ENCODE assay signal across 15 cellular contexts in the genomic region with DNA sequence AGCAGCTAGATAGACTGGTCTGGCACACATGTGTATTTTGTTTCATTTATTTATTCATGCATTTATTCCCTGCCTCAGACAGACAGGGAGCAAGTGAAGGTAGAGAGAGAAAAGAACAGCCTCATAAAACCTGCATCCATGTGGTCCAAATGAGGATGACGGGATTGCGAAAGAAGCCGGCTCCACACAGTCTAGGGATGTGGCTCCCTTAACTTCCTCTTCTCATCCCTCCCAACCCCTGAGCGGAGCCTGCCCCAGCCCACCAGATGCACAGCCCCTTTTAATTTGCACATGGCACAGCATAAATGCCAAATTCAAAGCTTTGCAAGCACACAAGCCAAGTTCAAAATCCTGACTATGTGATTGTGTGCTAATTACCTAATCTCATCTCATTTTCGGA.
A peak's percentile ranks its signal among the peaks of the same experiment; 100 is the strongest.
DNase-seq lines count a peak whose midpoint lies in the region; ATAC-seq and TF ChIP-seq lines count a peak whose summit lies in the region.
"Had no signal": no experiment of that assay in that cellular context is flagged by ENCODE, and none has a peak within 500 bp of the region (broad histone marks: within the 10 kb centered on the region; RNA-seq: fewer than 3 reads in every experiment).

No MANE protein-coding gene starts in this region.

- no peak overlapping the region for H3K9ac ChIP-seq in trophoblast cell (ENCODE audit: low read length)
- H3K9ac ChIP-seq: neural progenitor cell had no signal

- no peak for DNase-seq in activated CD4-positive, alpha-beta T cell treated with anti-CD3 and anti-CD28 coated beads, Interleukin-2, amount 10 ng/mL, durations not matched to agents 24 days and 14 days
- DNase-seq in activated CD4-positive, alpha-beta T cell treated with anti-CD3 and anti-CD28 coated beads, Interleukin-2, amount 50 U/mL, for 4 hours: no peak
- DNase-seq in SKM-1 treated with dmso at 0.1 percent for 144 hours (lab: John Stamatoyannopoulos, UW; ENCODE audit: unreplicated experiment): peak; percentile 12
- no peak for DNase-seq in trophoblast cell
- DNase-seq in activated CD4-positive, CD25-positive, alpha-beta regulatory T cell (lab: John Stamatoyannopoulos, UW): no peak
- DNase-seq: activated T-cell treated with anti-CD3 and anti-CD28 coated beads, Interleukin-2, amount 50 U/mL, for 72 hours; amygdala; H7; NCI-H446; right cardiac atrium had no signal

- no peaks in the 10 kb centered on the region for H3K79me2 ChIP-seq in trophoblast cell (ENCODE audit: control insufficient read depth, insufficient read depth, low read length, poor library complexity)

- peaks cover 14% of the 10 kb centered on the region for H3K36me3 Mint-ChIP-seq in activated CD4-positive, alpha-beta T cell treated with anti-CD3 and anti-CD28 coated beads, Interleukin-2, amount 10 ng/mL, durations not matched to agents 24 days and 14 days (ENCODE audit: low read depth)
- H3K36me3 Mint-ChIP-seq: neural progenitor cell had no signal

- H4K8ac ChIP-seq in trophoblast cell (ENCODE audit: low read depth, low read length): no peak overlapping the region

- no peak for TF ChIP-seq POLR2A in GM18505 (IDR thresholded peaks at IDR 0.05; ENCODE audit: borderline replicate concordance, extremely low read depth, insufficient read depth, insufficient read length)

- no peak overlapping the region for H3K23ac ChIP-seq in trophoblast cell (ENCODE audit: low read length)

- intact Hi-C loops in activated CD4-positive, alpha-beta T cell treated with anti-CD3 and anti-CD28 coated beads, Interleukin-2, amount 10 ng/mL, durations not matched to agents 24 days and 14 days (cut with micrococcal nuclease): loop anchor here (10.0 kb wide), 2 partner anchors 222 to 528 kb away; no protein-coding TSS in a partner anchor

- no peak overlapping the region for H3K4ac ChIP-seq in trophoblast cell (ENCODE audit: low read depth, low read length)

- H2BK12ac ChIP-seq in trophoblast cell (ENCODE audit: low read length): peak overlapping the region; percentile 81

- POLR2A ChIA-PET in HEK293 (lab: Yijun Ruan, JAX): no interaction called here

- peak overlapping the region; percentile 78 for H4K91ac ChIP-seq in trophoblast cell (ENCODE audit: low read depth, low read length)

- ATAC-seq in GM18505 (IDR thresholded peaks at IDR 0.05; ENCODE audit: unreplicated experiment): no peak
- ATAC-seq in GM21515 (IDR thresholded peaks at IDR 0.05; ENCODE audit: unreplicated experiment): no peak
- ATAC-seq: right cardiac atrium had no signal

- H3K9me3 ChIP-seq in HEK293 (ENCODE audit: control insufficient read depth, insufficient read depth, low read depth, low read length): no peaks in the 10 kb centered on the region
- no peaks in the 10 kb centered on the region for H3K9me3 ChIP-seq in trophoblast cell (ENCODE audit: insufficient read depth, low read depth, low read length)
- H3K9me3 ChIP-seq: suprapubic skin had no signal

- no peak overlapping the region for H3K4me3 Mint-ChIP-seq in activated CD4-positive, alpha-beta T cell treated with anti-CD3 and anti-CD28 coated beads, Interleukin-2, amount 10 ng/mL, durations not matched to agents 24 days and 14 days
- H3K4me3 Mint-ChIP-seq: activated T-cell treated with anti-CD3 and anti-CD28 coated beads, Interleukin-2, amount 50 U/mL, for 72 hours; neural progenitor cell had no signal

- peak overlapping the region; percentile 75 for H2BK120ac ChIP-seq in trophoblast cell (ENCODE audit: insufficient read depth, low read length, poor library complexity)

- H3K9me3 Mint-ChIP-seq in activated CD4-positive, alpha-beta T cell treated with anti-CD3 and anti-CD28 coated beads, Interleukin-2, amount 10 ng/mL, durations not matched to agents 24 days and 14 days: peaks cover 29% of the 10 kb centered on the region
- H3K9me3 Mint-ChIP-seq: neural progenitor cell had no signal

- peak overlapping the region; percentile 11 for H3K27ac Mint-ChIP-seq in activated CD4-positive, alpha-beta T cell treated with anti-CD3 and anti-CD28 coated beads, Interleukin-2, amount 10 ng/mL, durations not matched to agents 24 days and 14 days
- H3K27ac Mint-ChIP-seq: neural progenitor cell had no signal

- H2AFZ ChIP-seq in trophoblast cell (ENCODE audit: insufficient read depth, low read length, poor library complexity): no peak overlapping the region
- H2AFZ ChIP-seq: neural progenitor cell had no signal

- H3K4me2 ChIP-seq in trophoblast cell (ENCODE audit: low read length): no peak overlapping the region
- H3K4me2 ChIP-seq: neural progenitor cell had no signal

- CTCF ChIA-PET in HEK293 (lab: Yijun Ruan, JAX): no interaction called here

- H3K27ac ChIP-seq in HEK293 (ENCODE audit: extremely low read depth, low read depth, low read length): no peak overlapping the region
- H3K27ac ChIP-seq in trophoblast cell (ENCODE audit: low read depth, low read length): peak overlapping the region; percentile 29
- H3K27ac ChIP-seq: neural progenitor cell, suprapubic skin had no signal

- H3K18ac ChIP-seq in trophoblast cell (ENCODE audit: low read length): no peak overlapping the region

- H3K4me1 Mint-ChIP-seq in activated CD4-positive, alpha-beta T cell treated with anti-CD3 and anti-CD28 coated beads, Interleukin-2, amount 10 ng/mL, durations not matched to agents 24 days and 14 days: peaks cover 56% of the 10 kb centered on the region

- H3K4me1 ChIP-seq in HEK293 (ENCODE audit: control insufficient read depth, insufficient read depth, low read length): no peaks in the 10 kb centered on the region
- peaks cover 19 to 20% of the 10 kb centered on the region in 2 experiments for H3K4me1 ChIP-seq in trophoblast cell (ENCODE audit: control insufficient read depth in 1 of 2, insufficient read depth in 2 of 2, low read length in 2 of 2)
- H3K4me1 ChIP-seq: suprapubic skin had no signal

- H4K12ac ChIP-seq in trophoblast cell (ENCODE audit: low read depth, low read length): no peak overlapping the region

- H2AK5ac ChIP-seq in trophoblast cell (ENCODE audit: low read length): no peak overlapping the region

- whole genome bisulfite sequencing in trophoblast cell (ENCODE audit: extremely low coverage, insufficient coverage, insufficient read length): no CpG with 5 or more reads among the region's 5 CpGs

- no peak overlapping the region for H3K4me3 ChIP-seq in HEK293 (ENCODE audit: low read depth, low read length)
- H3K4me3 ChIP-seq in trophoblast cell (ENCODE audit: low read depth, low read length): no peak overlapping the region
- H3K4me3 ChIP-seq: neural progenitor cell, suprapubic skin had no signal

- TF ChIP-seq CTCF in HEK293 (tag by site-specific recombination; IDR thresholded peaks at IDR 0.05): no peak

- peak overlapping the region; percentile 37 for H2BK5ac ChIP-seq in trophoblast cell (ENCODE audit: low read depth, low read length, poor library complexity)

- no peaks in the 10 kb centered on the region for H3K27me3 Mint-ChIP-seq in activated CD4-positive, alpha-beta T cell treated with anti-CD3 and anti-CD28 coated beads, Interleukin-2, amount 10 ng/mL, durations not matched to agents 24 days and 14 days

- no peaks in the 10 kb centered on the region for H3K27me3 ChIP-seq in trophoblast cell (ENCODE audit: insufficient read depth, low read length)
- H3K27me3 ChIP-seq: neural progenitor cell, suprapubic skin had no signal

- H3K79me1 ChIP-seq in trophoblast cell (ENCODE audit: low read length): peaks cover 22% of the 10 kb centered on the region

- H3K14ac ChIP-seq in trophoblast cell (ENCODE audit: low read length): no peak overlapping the region

- H3K36me3 ChIP-seq in HEK293 (ENCODE audit: control insufficient read depth in 2 of 2, insufficient read depth in 1 of 2, low read length in 2 of 2) (no peaks in the 10 kb centered on the region), trophoblast cell (ENCODE audit: control insufficient read depth in 1 of 2, insufficient read depth in 2 of 2, low read length in 2 of 2) (no peaks in the 10 kb centered on the region)
- H3K36me3 ChIP-seq: neural progenitor cell, suprapubic skin had no signal

TF ChIP-seq in HEK293, 187 proteins besides CTCF, POLR2A, EP300 and RAD21:
- TF ChIP-seq TRIM28 (IDR thresholded peaks at IDR 0.05; ENCODE audit: borderline replicate concordance, low read length) (peak; percentile 77), KLF9 (tag by site-specific recombination; IDR thresholded peaks at IDR 0.05; ENCODE audit: low read depth) (no peak)
TF ChIP-seq in HEK293: peak in this region for 1.
